In the genomic region with DNA sequence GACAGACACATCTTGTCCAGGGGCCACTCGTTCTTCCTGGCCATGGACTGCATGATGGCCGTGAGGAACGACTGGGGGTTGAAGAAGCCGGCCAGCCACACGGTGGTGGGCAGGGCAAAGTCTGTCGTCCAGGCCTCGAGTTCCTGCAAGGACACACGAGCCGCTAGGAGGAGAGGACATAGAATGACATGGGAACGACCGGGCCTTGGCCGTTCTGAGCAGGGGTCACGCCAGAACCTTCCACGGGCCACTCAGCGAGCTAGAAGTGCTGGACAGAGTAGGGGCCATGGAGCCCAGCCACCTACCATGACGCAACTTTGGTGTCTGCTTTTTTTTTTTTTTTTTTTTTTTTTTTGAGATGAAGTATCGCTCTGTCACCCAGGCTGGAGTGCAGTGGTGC, we compare ENCODE assay signal across 15 cellular contexts.
"Had no signal": no experiment of that assay in that cellular context is flagged by ENCODE, and none has a peak within 500 bp of the region (broad histone marks: within the 10 kb centered on the region; RNA-seq: fewer than 3 reads in every experiment).

No MANE protein-coding gene starts in this region.

- ATAC-seq: activated naive CD8-positive, alpha-beta T cell treated with anti-CD3 and anti-CD28 coated beads, Interleukin-2, amount 50 U/mL, for 24 hours; gastrocnemius medialis; stimulated activated memory B cell treated with anti-CD40 and anti-IgM and Interleukin-4, amounts not matched to agents 10 μg/mL and 1 μg/mL and 100 μg/mL, for 72 hours had no signal

- H3K27ac Mint-ChIP-seq: activated CD4-positive, alpha-beta T cell treated with anti-CD3 and anti-CD28 coated beads, Interleukin-2, amount 10 ng/mL, durations not matched to agents 7 days and 5 days; activated naive CD8-positive, alpha-beta T cell treated with anti-CD3 and anti-CD28 coated beads, Interleukin-2, amount 50 U/mL, for 24 hours; natural killer cell treated with Interleukin-12 subunit alpha and Interleukin-12 subunit beta and Interleukin-15 and Interleukin-18, amount 100 ng/mL, for 72 hours; stimulated activated memory B cell treated with anti-CD40 and anti-IgM and Interleukin-4, amounts not matched to agents 10 μg/mL and 1 μg/mL and 100 μg/mL, for 72 hours had no signal

- H3K27me3 ChIP-seq: ascending aorta, breast epithelium, gastrocnemius medialis, ovary, transverse colon had no signal

- H3K4me3 ChIP-seq: ascending aorta, breast epithelium, gastrocnemius medialis, ovary, transverse colon had no signal

- H3K27ac ChIP-seq: ascending aorta, breast epithelium, gastrocnemius medialis, ovary, transverse colon had no signal

- H3K9me3 ChIP-seq: ascending aorta, breast epithelium, gastrocnemius medialis, ovary, transverse colon had no signal

- DNase-seq: activated CD4-positive, alpha-beta T cell treated with anti-CD3 and anti-CD28 coated beads, Interleukin-2, amount 10 ng/mL, durations not matched to agents 7 days and 5 days; activated CD4-positive, CD25-positive, alpha-beta regulatory T cell; activated CD8-positive, alpha-beta memory T cell treated with anti-CD3 and anti-CD28 coated beads for 24 hours; activated naive CD4-positive, alpha-beta T cell; activated naive CD8-positive, alpha-beta T cell treated with anti-CD3 and anti-CD28 coated beads, Interleukin-2, amount 50 U/mL, for 24 hours; erythroblast; gastrocnemius medialis; ovary; stimulated activated CD4-positive, alpha-beta T cell treated with anti-CD3 and anti-CD28 coated beads, Interleukin-12 subunit alpha, Interleukin-12 subunit beta, amount 100 ng/mL, for 4 hours; T-helper 2 cell; transverse colon had no signal

- H3K4me1 ChIP-seq: ascending aorta, breast epithelium, gastrocnemius medialis had no signal

- H3K27me3 Mint-ChIP-seq: activated CD4-positive, alpha-beta T cell treated with anti-CD3 and anti-CD28 coated beads, Interleukin-2, amount 10 ng/mL, durations not matched to agents 7 days and 5 days; activated naive CD8-positive, alpha-beta T cell treated with anti-CD3 and anti-CD28 coated beads, Interleukin-2, amount 50 U/mL, for 24 hours; natural killer cell treated with Interleukin-12 subunit alpha and Interleukin-12 subunit beta and Interleukin-15 and Interleukin-18, amount 100 ng/mL, for 72 hours; stimulated activated memory B cell treated with anti-CD40 and anti-IgM and Interleukin-4, amounts not matched to agents 10 μg/mL and 1 μg/mL and 100 μg/mL, for 72 hours had no signal

- H3K36me3 ChIP-seq: breast epithelium, ovary had no signal

- H3K9me3 Mint-ChIP-seq: activated CD4-positive, alpha-beta T cell treated with anti-CD3 and anti-CD28 coated beads, Interleukin-2, amount 10 ng/mL, durations not matched to agents 7 days and 5 days; activated naive CD8-positive, alpha-beta T cell treated with anti-CD3 and anti-CD28 coated beads, Interleukin-2, amount 50 U/mL, for 24 hours; natural killer cell treated with Interleukin-12 subunit alpha and Interleukin-12 subunit beta and Interleukin-15 and Interleukin-18, amount 100 ng/mL, for 72 hours; stimulated activated memory B cell treated with anti-CD40 and anti-IgM and Interleukin-4, amounts not matched to agents 10 μg/mL and 1 μg/mL and 100 μg/mL, for 72 hours had no signal

- H3K4me3 Mint-ChIP-seq: activated CD4-positive, alpha-beta T cell treated with anti-CD3 and anti-CD28 coated beads, Interleukin-2, amount 10 ng/mL, durations not matched to agents 7 days and 5 days; activated naive CD8-positive, alpha-beta T cell treated with anti-CD3 and anti-CD28 coated beads, Interleukin-2, amount 50 U/mL, for 24 hours; natural killer cell treated with Interleukin-12 subunit alpha and Interleukin-12 subunit beta and Interleukin-15 and Interleukin-18, amount 100 ng/mL, for 72 hours; stimulated activated memory B cell treated with anti-CD40 and anti-IgM and Interleukin-4, amounts not matched to agents 10 μg/mL and 1 μg/mL and 100 μg/mL, for 72 hours had no signal
